23 cellular contexts compared by ENCODE assay signal in genomic region chr4:108314900-108315589, GRCh38.
DNase-seq lines count a peak whose midpoint lies in the region; ATAC-seq and TF ChIP-seq lines count a peak whose summit lies in the region.
"Had no signal": no experiment of that assay in that cellular context is flagged by ENCODE, and none has a peak within 500 bp of the region (broad histone marks: within the 10 kb centered on the region; RNA-seq: fewer than 3 reads in every experiment).

No MANE protein-coding gene starts in this region.

- H3K4me3 ChIP-seq in CD8-positive, alpha-beta T cell (ENCODE audit: low read depth, low read length): peak overlapping the region; percentile 16
- H3K4me3 ChIP-seq: cardiac muscle cell, heart left ventricle, Peyer's patch, skin epidermis had no signal

- no peak overlapping the region for H3K27ac ChIP-seq in CD8-positive, alpha-beta T cell (ENCODE audit: low read depth, low read length)
- H3K27ac ChIP-seq: cardiac muscle cell, heart left ventricle, Peyer's patch had no signal

- no peaks in the 10 kb centered on the region for H3K27me3 Mint-ChIP-seq in activated T-cell treated with anti-CD3 and anti-CD28 coated beads, Interleukin-2, amount 50 U/mL, for 24 hours
- no peaks in the 10 kb centered on the region for H3K27me3 Mint-ChIP-seq in CD8-positive, alpha-beta T cell (ENCODE audit: low read depth)
- peaks cover 10% of the 10 kb centered on the region for H3K27me3 Mint-ChIP-seq in activated CD8-positive, alpha-beta T cell treated with anti-CD3 and anti-CD28 coated beads, Interleukin-2, amount 10 ng/mL, durations not matched to agents 7 days and 5 days (ENCODE audit: low read depth)
- no peaks in the 10 kb centered on the region for H3K27me3 Mint-ChIP-seq in naive thymus-derived CD8-positive, alpha-beta T cell

- no peaks in the 10 kb centered on the region for H3K9me3 ChIP-seq in CD8-positive, alpha-beta T cell (ENCODE audit: low read length)
- H3K9me3 ChIP-seq: Peyer's patch had no signal

- ATAC-seq in CD8-positive, alpha-beta T cell: no peak
- no peak for ATAC-seq in activated CD8-positive, alpha-beta T cell treated with anti-CD3 and anti-CD28 coated beads, Interleukin-2, amount 10 ng/mL, durations not matched to agents 7 days and 5 days
- peak; percentile 64 to 71 for ATAC-seq in naive thymus-derived CD8-positive, alpha-beta T cell
- no peak for ATAC-seq in HG02884 (IDR thresholded peaks at IDR 0.05; ENCODE audit: unreplicated experiment)
- ATAC-seq: esophagus mucosa, heart left ventricle had no signal

- no peaks in the 10 kb centered on the region for H3K36me3 ChIP-seq in CD8-positive, alpha-beta T cell (ENCODE audit: insufficient read depth, low read length)
- H3K36me3 ChIP-seq: cardiac muscle cell, heart left ventricle, Peyer's patch had no signal

- H3K4me1 Mint-ChIP-seq in activated T-cell treated with anti-CD3 and anti-CD28 coated beads, Interleukin-2, amount 50 U/mL, for 24 hours (ENCODE audit: low read depth): peaks cover 31% of the 10 kb centered on the region
- peaks cover 40% of the 10 kb centered on the region for H3K4me1 Mint-ChIP-seq in CD8-positive, alpha-beta T cell (ENCODE audit: low read depth)
- H3K4me1 Mint-ChIP-seq in activated CD8-positive, alpha-beta T cell treated with anti-CD3 and anti-CD28 coated beads, Interleukin-2, amount 10 ng/mL, durations not matched to agents 7 days and 5 days (ENCODE audit: low read depth): peaks cover 25% of the 10 kb centered on the region
- peaks cover 29 to 61% (median 49%) of the 10 kb centered on the region in 4 donors for H3K4me1 Mint-ChIP-seq in naive thymus-derived CD8-positive, alpha-beta T cell

- intact Hi-C loops in CD8-positive, alpha-beta T cell (cut with DNase I, micrococcal nuclease): no loop called here

- no peak for DNase-seq in activated T-cell treated with anti-CD3 and anti-CD28 coated beads, Interleukin-2, amount 50 U/mL, for 24 hours
- DNase-seq in activated T-cell treated with anti-CD3 and anti-CD28 coated beads for 4 hours (no peak), NCI-H2107 (lab: John Stamatoyannopoulos, UW) (no peak), DMS114 treated with DMSO at 0.1 percent for 48 hours (lab: John Stamatoyannopoulos, UW; ENCODE audit: unreplicated experiment) (no peak)
- DNase-seq in CD8-positive, alpha-beta T cell: no peak
- no peak for DNase-seq in activated CD8-positive, alpha-beta T cell treated with anti-CD3 and anti-CD28 coated beads, Interleukin-2, amount 10 ng/mL, durations not matched to agents 7 days and 5 days
- peak in 3 of 10 donors; percentile 25 to 47 (median 44) for DNase-seq in naive thymus-derived CD8-positive, alpha-beta T cell
- DNase-seq: activated gamma-delta T cell, aorta, DMS79 treated with DMSO at 0.1 percent for 48 hours, foreskin fibroblast, heart left ventricle, IMR-90, NCI-H1105, NCI-H1930, NCI-H526, nephron progenitor cell, Peyer's patch, trophoblast cell had no signal

- TF ChIP-seq CTCF in CD8-positive, alpha-beta T cell (IDR thresholded peaks at IDR 0.05): no peak

- CTCF ChIA-PET in CD8-positive, alpha-beta T cell (lab: Charles Lee): no interaction called here
- CTCF ChIA-PET in activated CD8-positive, alpha-beta T cell treated with anti-CD3 and anti-CD28 coated beads, Interleukin-2, amount 10 ng/mL, durations not matched to agents 7 days and 5 days (lab: Charles Lee): interaction anchor here (1.2 kb wide), 1 partner anchor 10 kb away, joined by 4 read pairs; no protein-coding TSS in a partner anchor

- no peaks in the 10 kb centered on the region for H3K36me3 Mint-ChIP-seq in activated T-cell treated with anti-CD3 and anti-CD28 coated beads, Interleukin-2, amount 50 U/mL, for 24 hours (ENCODE audit: low read depth)
- H3K36me3 Mint-ChIP-seq in CD8-positive, alpha-beta T cell: no peaks in the 10 kb centered on the region
- no peaks in the 10 kb centered on the region for H3K36me3 Mint-ChIP-seq in activated CD8-positive, alpha-beta T cell treated with anti-CD3 and anti-CD28 coated beads, Interleukin-2, amount 10 ng/mL, durations not matched to agents 7 days and 5 days (ENCODE audit: low read depth)
- peaks cover 0 to 6% (median 4%) of the 10 kb centered on the region in 3 donors for H3K36me3 Mint-ChIP-seq in naive thymus-derived CD8-positive, alpha-beta T cell

- POLR2A ChIA-PET in CD8-positive, alpha-beta T cell (lab: Charles Lee): interaction anchor here (0.6 kb wide), 1 partner anchor 26 kb away, joined by 3 read pairs; no protein-coding TSS in a partner anchor
- POLR2A ChIA-PET in activated CD8-positive, alpha-beta T cell treated with anti-CD3 and anti-CD28 coated beads, Interleukin-2, amount 10 ng/mL, durations not matched to agents 7 days and 5 days (lab: Charles Lee): interaction anchor here (0.6 kb wide), 1 partner anchor 32 kb away, joined by 3 read pairs; no protein-coding TSS in a partner anchor
- POLR2A ChIA-PET in naive thymus-derived CD8-positive, alpha-beta T cell (lab: Charles Lee): interaction anchor here (1.1 kb wide), 1 partner anchor 146 kb away, joined by 3 read pairs; the partner anchor contains the start of gene LEF1

- H3K27ac Mint-ChIP-seq in activated T-cell treated with anti-CD3 and anti-CD28 coated beads, Interleukin-2, amount 50 U/mL, for 24 hours: no peak overlapping the region
- H3K27ac Mint-ChIP-seq in CD8-positive, alpha-beta T cell: no peak overlapping the region
- H3K27ac Mint-ChIP-seq in activated CD8-positive, alpha-beta T cell treated with anti-CD3 and anti-CD28 coated beads, Interleukin-2, amount 10 ng/mL, durations not matched to agents 7 days and 5 days: peak overlapping the region; percentile 43
- H3K27ac Mint-ChIP-seq in naive thymus-derived CD8-positive, alpha-beta T cell: peak overlapping the region in 9 of 10 donors; percentile 14 to 70 (median 24)
- H3K27ac Mint-ChIP-seq: nephron progenitor cell had no signal

- H3K27me3 ChIP-seq in CD8-positive, alpha-beta T cell (ENCODE audit: insufficient read depth, low read length): no peaks in the 10 kb centered on the region
- H3K27me3 ChIP-seq: cardiac muscle cell, heart left ventricle, Peyer's patch had no signal

- H3K4me3 Mint-ChIP-seq in activated T-cell treated with anti-CD3 and anti-CD28 coated beads, Interleukin-2, amount 50 U/mL, for 24 hours: peak overlapping the region; percentile 7
- H3K4me3 Mint-ChIP-seq in CD8-positive, alpha-beta T cell: peak overlapping the region; percentile 65
- H3K4me3 Mint-ChIP-seq in activated CD8-positive, alpha-beta T cell treated with anti-CD3 and anti-CD28 coated beads, Interleukin-2, amount 10 ng/mL, durations not matched to agents 7 days and 5 days: peak overlapping the region; percentile 54
- H3K4me3 Mint-ChIP-seq in naive thymus-derived CD8-positive, alpha-beta T cell: peak overlapping the region; percentile 55 to 82 (median 78)
- H3K4me3 Mint-ChIP-seq: nephron progenitor cell had no signal

- H3K4me1 ChIP-seq in CD8-positive, alpha-beta T cell (ENCODE audit: insufficient read depth, low read length): peaks cover 17% of the 10 kb centered on the region
- H3K4me1 ChIP-seq: heart left ventricle, Peyer's patch had no signal

- H3K9me3 Mint-ChIP-seq in activated T-cell treated with anti-CD3 and anti-CD28 coated beads, Interleukin-2, amount 50 U/mL, for 24 hours: no peaks in the 10 kb centered on the region
- no peaks in the 10 kb centered on the region for H3K9me3 Mint-ChIP-seq in CD8-positive, alpha-beta T cell
- no peaks in the 10 kb centered on the region for H3K9me3 Mint-ChIP-seq in activated CD8-positive, alpha-beta T cell treated with anti-CD3 and anti-CD28 coated beads, Interleukin-2, amount 10 ng/mL, durations not matched to agents 7 days and 5 days (ENCODE audit: insufficient read depth)
- no peaks in the 10 kb centered on the region for H3K9me3 Mint-ChIP-seq in naive thymus-derived CD8-positive, alpha-beta T cell

Comparison
In these comparisons a context has a peak if more than half of its experiments do, and no peak if none do; other contexts are left out.
1. H3K27ac Mint-ChIP-seq: peak in activated CD8-positive, alpha-beta T cell treated with anti-CD3 and anti-CD28 coated beads, Interleukin-2, amount 10 ng/mL, durations not matched to agents 7 days and 5 days (single experiment) and naive thymus-derived CD8-positive, alpha-beta T cell (9 of 10); none in activated T-cell treated with anti-CD3 and anti-CD28 coated beads, Interleukin-2, amount 50 U/mL, for 24 hours (single experiment) and CD8-positive, alpha-beta T cell (single experiment).
2. H3K4me3 Mint-ChIP-seq: peak in every context shown above with its lines; median percentile 78 in naive thymus-derived CD8-positive, alpha-beta T cell; 65 in CD8-positive, alpha-beta T cell; 54 in activated CD8-positive, alpha-beta T cell treated with anti-CD3 and anti-CD28 coated beads, Interleukin-2, amount 10 ng/mL, durations not matched to agents 7 days and 5 days; 7 in activated T-cell treated with anti-CD3 and anti-CD28 coated beads, Interleukin-2, amount 50 U/mL, for 24 hours.
3. ATAC-seq: peak in naive thymus-derived CD8-positive, alpha-beta T cell (2 of 2); none in CD8-positive, alpha-beta T cell (single experiment), activated CD8-positive, alpha-beta T cell treated with anti-CD3 and anti-CD28 coated beads, Interleukin-2, amount 10 ng/mL, durations not matched to agents 7 days and 5 days (single experiment) and HG02884 (single experiment).